Comparison of ENCODE assay signal across 32 cellular contexts in the genomic region with DNA sequence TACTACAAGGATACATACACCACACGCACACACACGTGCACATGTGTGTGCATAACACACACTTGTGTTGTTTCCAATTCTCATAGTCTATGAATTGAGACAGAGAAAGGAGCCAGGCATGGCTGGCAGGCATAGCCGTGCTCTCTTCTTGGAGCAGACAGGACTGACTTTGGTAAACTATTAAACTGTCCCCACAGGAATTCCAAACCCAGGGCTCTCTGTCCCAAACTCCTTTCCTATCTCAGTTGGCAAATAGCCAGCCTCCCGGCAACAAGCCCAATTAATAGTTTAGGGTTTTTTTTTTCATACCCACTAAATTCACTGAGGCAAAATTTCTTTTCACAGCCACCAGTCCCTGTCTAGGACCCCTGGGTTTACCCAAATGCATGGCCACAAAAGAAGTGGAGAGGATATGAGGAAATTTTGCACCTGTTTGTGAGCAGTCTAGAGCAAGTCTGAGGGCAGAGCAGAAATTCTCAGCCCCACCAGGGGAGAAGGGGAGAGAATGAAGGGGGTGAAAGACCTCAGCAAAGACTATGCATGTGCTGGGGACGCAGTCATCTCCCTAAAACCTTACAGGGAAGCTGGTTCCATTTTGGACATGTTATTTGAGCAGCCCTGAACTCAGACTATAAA. TPM values are rescaled to one million over a fixed set of nuclear protein-coding genes. Genes with fewer than 3 reads are reported as not detected.
"Had no signal": no experiment of that assay in that cellular context is flagged by ENCODE, and none has a peak within 500 bp of the region (broad histone marks: within the 10 kb centered on the region; RNA-seq: fewer than 3 reads in every experiment).

No MANE protein-coding gene starts in this region.

- H3K9me3 ChIP-seq: adrenal gland, body of pancreas, esophagus muscularis mucosa, gastrocnemius medialis, heart left ventricle had no signal

- H3K36me3 ChIP-seq: adrenal gland had no signal

- H3K36me3 Mint-ChIP-seq: activated naive CD8-positive, alpha-beta T cell; WTC11 had no signal

- H3K27ac ChIP-seq: adrenal gland, body of pancreas, esophagus muscularis mucosa, foreskin keratinocyte, gastrocnemius medialis, heart left ventricle had no signal

- DNase-seq: activated CD4-positive, alpha-beta memory T cell treated with anti-CD3 and anti-CD28 coated beads, Interleukin-2, amount 10 ng/mL, durations not matched to agents 7 days and 5 days; activated CD4-positive, alpha-beta T cell treated with anti-CD3 and anti-CD28 coated beads for 1 hour; activated CD4-positive, alpha-beta T cell treated with anti-CD3 and anti-CD28 coated beads for 4 hours; activated CD4-positive, alpha-beta T cell treated with anti-CD3 and anti-CD28 coated beads, Interleukin-2, amount 10 ng/mL, durations not matched to agents 7 days and 5 days; activated CD4-positive, alpha-beta T cell treated with anti-CD3 and anti-CD28 coated beads, Interleukin-2, amount 50 U/mL, for 4 hours; activated CD8-positive, alpha-beta memory T cell treated with anti-CD3 and anti-CD28 coated beads, Interleukin-2, amount 50 U/mL, for 48 hours; activated gamma-delta T cell; activated naive CD4-positive, alpha-beta T cell; activated naive CD4-positive, alpha-beta T cell treated with anti-CD3 and anti-CD28 coated beads, Interleukin-2, amount 50 U/mL, for 16 hours; activated T-cell treated with anti-CD3 and anti-CD28 coated beads for 4 hours; activated T-cell treated with anti-CD3 and anti-CD28 coated beads, Interleukin-2, amount 50 U/mL, for 24 hours; activated T-cell treated with anti-CD3 and anti-CD28 coated beads, Interleukin-2, amount 50 U/mL, for 72 hours; amygdala; aorta; body of pancreas; caudate nucleus; cortex of kidney; dermis blood vessel endothelial cell; effector CD4-positive, alpha-beta T cell; effector memory CD8-positive, alpha-beta T cell; erythroblast; foreskin keratinocyte; gastrocnemius medialis; glutamatergic neuron; heart left ventricle; T-helper 2 cell had no signal

- H3K4me3 Mint-ChIP-seq: activated CD4-positive, alpha-beta memory T cell treated with anti-CD3 and anti-CD28 coated beads, Interleukin-2, amount 10 ng/mL, durations not matched to agents 7 days and 5 days; activated CD4-positive, alpha-beta T cell treated with anti-CD3 and anti-CD28 coated beads, Interleukin-2, amount 10 ng/mL, durations not matched to agents 7 days and 5 days; activated naive CD8-positive, alpha-beta T cell; activated T-cell treated with anti-CD3 and anti-CD28 coated beads, Interleukin-2, amount 50 U/mL, for 24 hours; activated T-cell treated with anti-CD3 and anti-CD28 coated beads, Interleukin-2, amount 50 U/mL, for 72 hours; effector memory CD8-positive, alpha-beta T cell; WTC11 had no signal

- H3K27me3 Mint-ChIP-seq: activated CD4-positive, alpha-beta memory T cell treated with anti-CD3 and anti-CD28 coated beads, Interleukin-2, amount 10 ng/mL, durations not matched to agents 7 days and 5 days; activated naive CD8-positive, alpha-beta T cell; activated T-cell treated with anti-CD3 and anti-CD28 coated beads, Interleukin-2, amount 50 U/mL, for 24 hours had no signal

- FAIRE-seq: colon had no signal

- H3K4me1 Mint-ChIP-seq: activated CD4-positive, alpha-beta memory T cell treated with anti-CD3 and anti-CD28 coated beads, Interleukin-2, amount 10 ng/mL, durations not matched to agents 7 days and 5 days; activated CD4-positive, alpha-beta T cell treated with anti-CD3 and anti-CD28 coated beads, Interleukin-2, amount 10 ng/mL, durations not matched to agents 7 days and 5 days; WTC11 had no signal

- H3K9me3 Mint-ChIP-seq: activated CD4-positive, alpha-beta memory T cell treated with anti-CD3 and anti-CD28 coated beads, Interleukin-2, amount 10 ng/mL, durations not matched to agents 7 days and 5 days; activated CD4-positive, alpha-beta T cell treated with anti-CD3 and anti-CD28 coated beads, Interleukin-2, amount 10 ng/mL, durations not matched to agents 7 days and 5 days; activated T-cell treated with anti-CD3 and anti-CD28 coated beads, Interleukin-2, amount 50 U/mL, for 24 hours; activated T-cell treated with anti-CD3 and anti-CD28 coated beads, Interleukin-2, amount 50 U/mL, for 72 hours; effector memory CD8-positive, alpha-beta T cell had no signal

- H3K27me3 ChIP-seq: adrenal gland, body of pancreas, esophagus muscularis mucosa, heart left ventricle had no signal

- ATAC-seq: activated T-cell treated with anti-CD3 and anti-CD28 coated beads, Interleukin-2, amount 50 U/mL, for 72 hours; body of pancreas; effector memory CD8-positive, alpha-beta T cell; foreskin keratinocyte; gastrocnemius medialis; heart left ventricle; WTC11 had no signal

- H3K4me3 ChIP-seq: adrenal gland, body of pancreas, esophagus muscularis mucosa, gastrocnemius medialis, heart left ventricle had no signal

- H3K27ac Mint-ChIP-seq: activated CD4-positive, alpha-beta memory T cell treated with anti-CD3 and anti-CD28 coated beads, Interleukin-2, amount 10 ng/mL, durations not matched to agents 7 days and 5 days; activated CD4-positive, alpha-beta T cell treated with anti-CD3 and anti-CD28 coated beads, Interleukin-2, amount 10 ng/mL, durations not matched to agents 7 days and 5 days; activated naive CD8-positive, alpha-beta T cell; activated T-cell treated with anti-CD3 and anti-CD28 coated beads, Interleukin-2, amount 50 U/mL, for 24 hours; activated T-cell treated with anti-CD3 and anti-CD28 coated beads, Interleukin-2, amount 50 U/mL, for 72 hours; effector memory CD8-positive, alpha-beta T cell; WTC11 had no signal

- H3K4me1 ChIP-seq: adrenal gland, esophagus muscularis mucosa, foreskin keratinocyte, gastrocnemius medialis had no signal

RNA-seq across cellular contexts. Expression of a gene that starts 17.8 kb away (rescaled TPM):
- total RNA-seq: activated CD4-positive, alpha-beta memory T cell treated with anti-CD3 and anti-CD28 coated beads, Interleukin-2, amount 10 ng/mL, durations not matched to agents 7 days and 5 days; activated CD4-positive, alpha-beta T cell treated with anti-CD3 and anti-CD28 coated beads, Interleukin-2, amount 10 ng/mL, durations not matched to agents 7 days and 5 days; foreskin keratinocyte; T-helper 1 cell treated with Interleukin-12 subunit alpha and Interleukin-12 subunit beta and Interleukin-4 antibody, amounts not matched to agents 30 ng/mL and 1 ng/mL, for 36 hours had no signal
- polyA plus RNA-seq: foreskin keratinocyte had no signal
